In the genomic region with DNA sequence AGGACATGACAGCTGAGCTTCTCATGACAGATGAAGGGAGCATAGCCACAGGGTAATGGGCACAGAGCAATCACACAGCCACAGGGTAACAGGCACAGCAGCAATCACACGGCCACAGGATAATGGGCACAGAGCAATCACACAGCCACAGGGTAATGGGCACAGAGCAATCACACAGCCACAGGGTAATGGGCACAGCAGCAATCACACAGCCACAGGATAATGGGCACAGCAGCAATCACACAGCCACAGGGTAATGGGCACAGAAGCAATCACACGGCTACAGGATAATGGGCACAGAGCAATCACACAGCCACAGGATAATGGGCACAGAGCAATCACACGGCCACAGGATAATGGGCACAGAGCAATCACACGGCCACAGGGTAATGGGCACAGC, we compare ENCODE assay signal across 7 cellular contexts. TPM values are rescaled to one million over a fixed set of nuclear protein-coding genes. Genes with fewer than 3 reads are reported as not detected.
A peak's percentile ranks its signal among the peaks of the same experiment; 100 is the strongest.
DNase-seq lines count a peak whose midpoint lies in the region; FAIRE-seq and TF ChIP-seq lines count a peak whose summit lies in the region.
"Not testable (repeated sequence)": the region's sequence is repeated elsewhere in the genome, so short reads cannot be mapped to it uniquely, and the experiment has no call there.

No MANE protein-coding gene starts in this region.

- H3K27ac Mint-ChIP-seq in activated naive CD4-positive, alpha-beta T cell treated with anti-CD3 and anti-CD28 coated beads, Interleukin-2, amount 50 U/mL, for 24 hours; nephron: not testable (repeated sequence)
- H3K27ac Mint-ChIP-seq in endothelial cell (ENCODE audit: unreplicated experiment), result peak overlapping the region; percentile 54
- H3K27ac Mint-ChIP-seq in stimulated activated naive CD8-positive, alpha-beta T cell treated with anti-CD3 and anti-CD28 coated beads, Interleukin-15, Interleukin-2, amounts not matched to agents 100 ng/mL and 50 ng/mL, for 24 hours, result peak overlapping the region; percentile 23

- peak; percentile 24 for FAIRE-seq in GM12892 (lab: Jason Lieb, UNC)

- H3K36me3 ChIP-seq in BLaER1, result peaks cover 63% of the 10 kb centered on the region

- not testable (repeated sequence) for H3K9ac ChIP-seq in BLaER1

- H3K4me1 ChIP-seq in BLaER1, result peaks cover 61% of the 10 kb centered on the region

- not testable (repeated sequence) for TF ChIP-seq POLR2A in GM12892 (IDR thresholded peaks at IDR 0.05; ENCODE audit: low read depth, low read length)

- H3K4me3 Mint-ChIP-seq in activated naive CD4-positive, alpha-beta T cell treated with anti-CD3 and anti-CD28 coated beads, Interleukin-2, amount 50 U/mL, for 24 hours, result peak overlapping the region; percentile 53
- H3K4me3 Mint-ChIP-seq in endothelial cell (ENCODE audit: unreplicated experiment) (peak overlapping the region; percentile 38), nephron (peak overlapping the region; percentile 12 to 46 (median 37))
- H3K4me3 Mint-ChIP-seq in stimulated activated naive CD8-positive, alpha-beta T cell treated with anti-CD3 and anti-CD28 coated beads, Interleukin-15, Interleukin-2, amounts not matched to agents 100 ng/mL and 50 ng/mL, for 24 hours, result not testable (repeated sequence)

- H4K20me1 ChIP-seq in BLaER1, result peaks cover 76% of the 10 kb centered on the region

- peaks cover 46% of the 10 kb centered on the region for H3K4me1 Mint-ChIP-seq in activated naive CD4-positive, alpha-beta T cell treated with anti-CD3 and anti-CD28 coated beads, Interleukin-2, amount 50 U/mL, for 24 hours
- H3K4me1 Mint-ChIP-seq in endothelial cell (ENCODE audit: unreplicated experiment) (peaks cover 13% of the 10 kb centered on the region), nephron (peaks cover 21% of the 10 kb centered on the region)
- H3K4me1 Mint-ChIP-seq in stimulated activated naive CD8-positive, alpha-beta T cell treated with anti-CD3 and anti-CD28 coated beads, Interleukin-15, Interleukin-2, amounts not matched to agents 100 ng/mL and 50 ng/mL, for 24 hours (ENCODE audit: low read depth), result peaks cover 38% of the 10 kb centered on the region

- H3K27ac ChIP-seq in BLaER1, result not testable (repeated sequence)
- 0 out of 2 replicates have a peak overlapping the region, but pooled peaks have one; percentile 18 for H3K27ac ChIP-seq in VCaP

- not testable (repeated sequence) for DNase-seq in GM12892 (ENCODE audit: insufficient read length); endothelial cell (ENCODE audit: low spot score)

- TF ChIP-seq CTCF in VCaP (conservative IDR thresholded peaks at IDR 0.05); endothelial cell (IDR thresholded peaks at IDR 0.05; ENCODE audit: unreplicated experiment); nephron (IDR thresholded peaks at IDR 0.05; ENCODE audit: unreplicated experiment in 3 of 3): not testable (repeated sequence)

- H3K4me2 ChIP-seq in BLaER1, result peak overlapping the region; percentile 75; the same call in 1 of the 2 replicates

- H3K27me3 ChIP-seq in BLaER1, result not testable (repeated sequence)

- not testable (repeated sequence) for H3K27me3 Mint-ChIP-seq in activated naive CD4-positive, alpha-beta T cell treated with anti-CD3 and anti-CD28 coated beads, Interleukin-2, amount 50 U/mL, for 24 hours; nephron (ENCODE audit: low read depth); stimulated activated naive CD8-positive, alpha-beta T cell treated with anti-CD3 and anti-CD28 coated beads, Interleukin-15, Interleukin-2, amounts not matched to agents 100 ng/mL and 50 ng/mL, for 24 hours
- H3K27me3 Mint-ChIP-seq in endothelial cell (ENCODE audit: unreplicated experiment), result peaks cover 17% of the 10 kb centered on the region

- not testable (repeated sequence) for H3K9me3 Mint-ChIP-seq in activated naive CD4-positive, alpha-beta T cell treated with anti-CD3 and anti-CD28 coated beads, Interleukin-2, amount 50 U/mL, for 24 hours; endothelial cell (ENCODE audit: unreplicated experiment); stimulated activated naive CD8-positive, alpha-beta T cell treated with anti-CD3 and anti-CD28 coated beads, Interleukin-15, Interleukin-2, amounts not matched to agents 100 ng/mL and 50 ng/mL, for 24 hours
- peaks cover 13% of the 10 kb centered on the region for H3K9me3 Mint-ChIP-seq in nephron

- H3K36me3 Mint-ChIP-seq in activated naive CD4-positive, alpha-beta T cell treated with anti-CD3 and anti-CD28 coated beads, Interleukin-2, amount 50 U/mL, for 24 hours, result peaks cover 15% of the 10 kb centered on the region
- H3K36me3 Mint-ChIP-seq in endothelial cell (ENCODE audit: low read depth, unreplicated experiment) (peaks cover 54% of the 10 kb centered on the region), nephron (ENCODE audit: low read depth) (peaks cover 66% of the 10 kb centered on the region)
- H3K36me3 Mint-ChIP-seq in stimulated activated naive CD8-positive, alpha-beta T cell treated with anti-CD3 and anti-CD28 coated beads, Interleukin-15, Interleukin-2, amounts not matched to agents 100 ng/mL and 50 ng/mL, for 24 hours (ENCODE audit: low read depth), result peaks cover 65% of the 10 kb centered on the region

- H3K9me3 ChIP-seq in BLaER1, result not testable (repeated sequence)

- H3K4me3 ChIP-seq in BLaER1, result not testable (repeated sequence)

RNA-seq across cellular contexts. Expression of a gene that starts 3.5 kb away (rescaled TPM):
- 17.7 TPM for polyA plus RNA-seq in GM12892 (2012; ENCODE audit: missing spikeins)
- 17.7 TPM for total RNA-seq in endothelial cell (ENCODE audit: unreplicated experiment)

RNA-seq across cellular contexts. Expression of a gene that starts 16.2 kb away (rescaled TPM):
- 17.2 TPM for polyA plus RNA-seq in GM12892 (2012; ENCODE audit: missing spikeins)
- 24.6 TPM for total RNA-seq in endothelial cell (ENCODE audit: unreplicated experiment)

RNA-seq across cellular contexts. Expression of a gene that starts 33.5 kb away (rescaled TPM):
- 52.8 TPM for polyA plus RNA-seq in GM12892 (2012; ENCODE audit: missing spikeins)
- 93.9 TPM for total RNA-seq in endothelial cell (ENCODE audit: unreplicated experiment)

RNA-seq across cellular contexts. Expression of a gene that starts 33.5 kb away (rescaled TPM):
- polyA plus RNA-seq in GM12892 (2012; ENCODE audit: missing spikeins), result 17.6 TPM
- 15.9 TPM for total RNA-seq in endothelial cell (ENCODE audit: unreplicated experiment)

RNA-seq across cellular contexts. Expression of a gene that starts 34.0 kb away (rescaled TPM):
- 18.2 TPM for polyA plus RNA-seq in GM12892 (2012; ENCODE audit: missing spikeins)
- 60.0 TPM for total RNA-seq in endothelial cell (ENCODE audit: unreplicated experiment)
